17 cellular contexts compared by ENCODE assay signal in genomic region chr7:44375926-44376342, GRCh38. TPM values are rescaled to one million over a fixed set of nuclear protein-coding genes. Genes with fewer than 3 reads are reported as not detected.
A peak's percentile ranks its signal among the peaks of the same experiment; 100 is the strongest.
DNase-seq lines count a peak whose midpoint lies in the region; ATAC-seq, FAIRE-seq and TF ChIP-seq lines count a peak whose summit lies in the region.
"Had no signal": no experiment of that assay in that cellular context is flagged by ENCODE, and none has a peak within 500 bp of the region (broad histone marks: within the 10 kb centered on the region; RNA-seq: fewer than 3 reads in every experiment).

No MANE protein-coding gene starts in this region.

- no peak overlapping the region for H3K9ac ChIP-seq in HCT116 (ENCODE audit: low read length)

- no peaks in the 10 kb centered on the region for H4K20me1 ChIP-seq in HCT116 (ENCODE audit: insufficient read depth)
- H4K20me1 ChIP-seq in PC-9 (ENCODE audit: insufficient read depth), result no peaks in the 10 kb centered on the region

- no peaks in the 10 kb centered on the region; the same call in 1 of the 2 replicates for H3K9me2 ChIP-seq in HCT116 (ENCODE audit: insufficient read depth)
- H3K9me2 ChIP-seq in PC-9 (ENCODE audit: insufficient read depth), result no peaks in the 10 kb centered on the region

- H3K27me3 ChIP-seq in left ventricle myocardium inferior (ENCODE audit: low read depth), result no peaks in the 10 kb centered on the region
- peaks cover 4% of the 10 kb centered on the region; the same call in 1 of the 2 replicates for H3K27me3 ChIP-seq in HCT116 (ENCODE audit: insufficient read depth, low read length)
- H3K27me3 ChIP-seq in PC-9 (ENCODE audit: insufficient read depth, low read depth), result no peaks in the 10 kb centered on the region

- RAD21 ChIA-PET in HCT116 (lab: Charles Lee; ENCODE audit: low non-redundant PET in 1 of 2, low total read pairs in 2 of 2, uncharacterized antibody in 2 of 2, unreplicated experiment in 2 of 2), result no interaction called here

- peaks cover 29% of the 10 kb centered on the region for H3F3A ChIP-seq in PC-9 (ENCODE audit: insufficient read depth, low read depth)

- H2AFZ ChIP-seq in HCT116 (ENCODE audit: low read depth, low read length, poor library complexity, severe bottlenecking) (no peak overlapping the region), PC-9 (no peak overlapping the region)

- H3K36me3 ChIP-seq in left ventricle myocardium inferior, result no peaks in the 10 kb centered on the region
- no peaks in the 10 kb centered on the region for H3K36me3 ChIP-seq in HCT116 (ENCODE audit: control insufficient read depth in 1 of 2, insufficient read depth in 2 of 2, low read length in 2 of 2)
- H3K36me3 ChIP-seq in PC-9 (ENCODE audit: low read depth), result no peaks in the 10 kb centered on the region

- no peak for TF ChIP-seq POLR2A in HCT116 (IDR thresholded peaks at IDR 0.05; ENCODE audit: borderline replicate concordance, extremely low read depth, insufficient read depth, insufficient read length)

- no peak overlapping the region for H3K4me3 ChIP-seq in left ventricle myocardium inferior
- H3K4me3 ChIP-seq in HCT116 (replicated peaks in 1 of 2; ENCODE audit: low read depth in 1 of 2, low read length in 2 of 2), result no peak overlapping the region
- no peak overlapping the region for H3K4me3 ChIP-seq in PC-9

- DNase-seq in left cardiac atrium, result peak; percentile 12
- no peak for DNase-seq in left ventricle myocardium inferior
- no peak for DNase-seq in HCT116 (ENCODE audit: low read depth, low spot score)
- DNase-seq in islet precursor cell, result peak; percentile 41
- DNase-seq in urothelium cell line (ENCODE audit: low spot score), result no peak
- no peak for DNase-seq in stimulated activated naive CD4-positive, alpha-beta T cell treated with Interleukin-2 at 50 U/mL for 16 hours (lab: John Stamatoyannopoulos, UW)
- DNase-seq in PC-9, result no peak
- DNase-seq: DMS153; KG1; NCI-H1417 treated with DMSO at 0.1 percent for 48 hours; NCI-H1930; NCI-H2171; NCI-H446; NK-92 treated with Interleukin-12 subunit alpha and Interleukin-12 subunit beta, amount 100 ng/mL, for 24 hours had no signal

- ATAC-seq in left cardiac atrium, result no peak
- peak; percentile 29; the same call in 1 of the 2 replicates for ATAC-seq in HCT116

- POLR2A ChIA-PET in HCT116 (lab: Charles Lee), result no interaction called here
- POLR2A ChIA-PET in PC-9 (lab: Charles Lee; ENCODE audit: unreplicated experiment), result no interaction called here

- H3K4me2 ChIP-seq in HCT116 (ENCODE audit: low read length) (no peak overlapping the region), PC-9 (no peak overlapping the region)

- CTCF ChIA-PET in HCT116 (lab: Charles Lee), result interaction anchor here (1.0 kb wide), 1 partner anchor 190 kb away, joined by 6 read pairs; no protein-coding TSS in a partner anchor
- CTCF ChIA-PET in PC-9 (lab: Charles Lee), result no interaction called here

- intact Hi-C loops in left cardiac atrium (cut with DNase I), result loop anchor here in 1 of 2 donors (10.0 kb wide), 1 partner anchor 189 kb away; no protein-coding TSS in a partner anchor
- intact Hi-C loops in left ventricle myocardium inferior (cut with micrococcal nuclease), result no loop called here
- intact Hi-C loops in HCT116 (cut with micrococcal nuclease), result no loop called here
- intact Hi-C loops in PC-9 (cut with micrococcal nuclease; ENCODE audit: unreplicated experiment), result loop anchor here (10.0 kb wide), 1 partner anchor 189 kb away; no protein-coding TSS in a partner anchor

- H3K4me1 ChIP-seq in left ventricle myocardium inferior (no peaks in the 10 kb centered on the region), HCT116 (ENCODE audit: control insufficient read depth in 1 of 2, insufficient read depth in 2 of 2, low read length in 2 of 2) (peaks cover 0 to 14% of the 10 kb centered on the region in 2 experiments; a peak in 1 of 4 replicates), PC-9 (replicated peaks; ENCODE audit: insufficient read depth) (peaks cover 50% of the 10 kb centered on the region)

- TF ChIP-seq RAD21 in HCT116 (IDR thresholded peaks at IDR 0.05; ENCODE audit: low read depth), result no peak

- no peaks in the 10 kb centered on the region for H3K79me2 ChIP-seq in HCT116 (ENCODE audit: insufficient read depth, low read length)
- no peaks in the 10 kb centered on the region for H3K79me2 ChIP-seq in PC-9 (ENCODE audit: low read depth)

- TF ChIP-seq CTCF in left ventricle myocardium inferior (IDR thresholded peaks at IDR 0.05; ENCODE audit: borderline replicate concordance) (no peak), HCT116 (IDR thresholded peaks at IDR 0.05 in 2 of 3, conservative IDR thresholded peaks at IDR 0.05 in 1 of 3; ENCODE audit: borderline replicate concordance in 1 of 3, insufficient read depth in 1 of 3, low read depth in 2 of 3, low read length in 2 of 3) (no peak), PC-9 (conservative IDR thresholded peaks at IDR 0.05) (no peak)

- H3K9me3 ChIP-seq in left ventricle myocardium inferior (replicated peaks), result no peaks in the 10 kb centered on the region
- no peaks in the 10 kb centered on the region for H3K9me3 ChIP-seq in HCT116 (ENCODE audit: control insufficient read depth in 1 of 2, insufficient read depth in 1 of 2, low read depth in 1 of 2, low read length in 2 of 2)
- H3K9me3 ChIP-seq in PC-9 (ENCODE audit: insufficient read depth, low read depth), result no peaks in the 10 kb centered on the region

- H3K27ac ChIP-seq in left ventricle myocardium inferior (replicated peaks), result no peak overlapping the region
- H3K27ac ChIP-seq in HCT116 (ENCODE audit: low read depth, low read length), result no peak overlapping the region
- no peak overlapping the region for H3K27ac ChIP-seq in PC-9
- H3K27ac ChIP-seq: C4-2B had no signal

- peak; percentile 67 for FAIRE-seq in urothelium cell line (lab: Jason Lieb, UNC)
- FAIRE-seq: GM19239, H54 had no signal

- BruUV-seq in HCT116 (replicated peaks; lab: Mats Ljungman, UMichigan), result no TSS peak
- no TSS peak for BruUV-seq in PC-9 (replicated peaks; lab: Mats Ljungman, UMichigan)

TF ChIP-seq in HCT116, 20 proteins besides CTCF, POLR2A, EP300 and RAD21:
- no peak for TF ChIP-seq EZH2phosphoT487 (IDR thresholded peaks at IDR 0.05; ENCODE audit: borderline replicate concordance)
- no peak for TF ChIP-seq SRF (IDR thresholded peaks at IDR 0.05; ENCODE audit: low read depth)
- no peak for TF ChIP-seq TCF7L2 (IDR thresholded peaks at IDR 0.05; ENCODE audit: borderline replicate concordance, extremely low read depth, insufficient read depth, insufficient read length)

RNA-seq across cellular contexts. Expression of gene CAMK2B, which starts 50.5 kb away (rescaled TPM):
- total RNA-seq in left cardiac atrium (10 to 100 TPM; 75.8 to 98.7 TPM), left ventricle myocardium inferior (98.0 TPM), HCT116 (2021; ENCODE audit: unreplicated experiment) (0.34 TPM), PC-9 (2021) (0.13 and 0.15 TPM in 2 replicates)
- 0.11 and 0.60 TPM in 2 replicates for polyA plus RNA-seq in HCT116 (2012)

Comparison
In these comparisons a context has a peak if more than half of its experiments do, and no peak if none do; other contexts are left out.
1. DNase-seq: peak in left cardiac atrium (single experiment) and islet precursor cell (single experiment); none in left ventricle myocardium inferior (single experiment), HCT116 (single experiment), urothelium cell line (single experiment), stimulated activated naive CD4-positive, alpha-beta T cell treated with Interleukin-2 at 50 U/mL for 16 hours (single experiment) and PC-9 (0 of 2).
2. RNA of gene CAMK2B, which starts 50.5 kb away (total RNA-seq): 75.8 to 98.7 TPM in left cardiac atrium and 98.0 TPM in left ventricle myocardium inferior (single experiment); 0.34 TPM in HCT116 (single experiment) and 0.13 to 0.15 TPM in PC-9; every median in the first group is over 10 times any median in the second.